2 cellular contexts compared by ENCODE assay signal in the genomic region with DNA sequence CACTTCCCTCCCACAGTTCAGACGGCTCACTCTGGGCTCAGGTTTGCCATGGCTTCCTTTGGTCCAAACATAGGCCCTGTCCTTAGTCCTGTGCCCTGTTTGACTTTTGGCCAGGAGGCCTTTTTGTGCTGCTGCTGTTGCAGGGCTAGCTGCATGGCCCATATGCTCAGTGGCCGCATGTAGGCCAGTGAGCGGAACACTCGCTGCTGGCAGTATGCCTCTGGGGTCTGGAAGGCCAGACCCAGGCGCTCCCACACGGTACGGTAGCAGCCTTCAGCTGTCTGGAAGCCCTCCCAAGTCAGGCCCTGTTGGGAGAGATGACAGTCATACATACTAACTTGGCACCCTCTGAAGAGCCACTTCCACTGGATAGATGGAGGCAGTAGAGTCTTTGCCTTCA.
A peak's percentile ranks its signal among the peaks of the same experiment; 100 is the strongest.
TF ChIP-seq lines count a peak whose summit lies in the region.

No MANE protein-coding gene starts in this region.

TF ChIP-seq in K562, 482 proteins besides CTCF, POLR2A, EP300 and RAD21:
- peak; percentile 42; the same call in 1 of the 2 replicates for TF ChIP-seq RBFOX2 (IDR thresholded peaks at IDR 0.05; ENCODE audit: low read depth, low read length)
- TF ChIP-seq POLR2G (IDR thresholded peaks at IDR 0.05; ENCODE audit: low read depth, low read length): 0 out of 2 replicates have a peak, but pooled peaks have one; percentile 39
- no peak for TF ChIP-seq CREB3 (tag; conservative IDR thresholded peaks at IDR 0.05; ENCODE audit: low read depth)

TF ChIP-seq in HEK293T, 16 proteins besides CTCF, POLR2A, EP300 and RAD21:
- TF ChIP-seq BHLHE40 (IDR thresholded peaks at IDR 0.05; ENCODE audit: borderline replicate concordance): no peak
- no peak for TF ChIP-seq L3MBTL2 (conservative IDR thresholded peaks at IDR 0.05)
- no peak for TF ChIP-seq HDGF (IDR thresholded peaks at IDR 0.05; ENCODE audit: borderline replicate concordance)
- no peak for TF ChIP-seq SP1 (IDR thresholded peaks at IDR 0.05)
- no peak for TF ChIP-seq CTBP1 (IDR thresholded peaks at IDR 0.05; ENCODE audit: borderline replicate concordance)
- no peak for TF ChIP-seq FOXA1 (IDR thresholded peaks at IDR 0.05)
- no peak for TF ChIP-seq TARDBP (IDR thresholded peaks at IDR 0.05)
- no peak for TF ChIP-seq ZNF384 (IDR thresholded peaks at IDR 0.05)
